In genomic region chr6:142833054-142833453, GRCh38 we compare ENCODE assay signal across 12 cellular contexts.
A peak's percentile ranks its signal among the peaks of the same experiment; 100 is the strongest.
DNase-seq lines count a peak whose midpoint lies in the region; ATAC-seq and TF ChIP-seq lines count a peak whose summit lies in the region.
"Had no signal": no experiment of that assay in that cellular context is flagged by ENCODE, and none has a peak within 500 bp of the region (broad histone marks: within the 10 kb centered on the region; RNA-seq: fewer than 3 reads in every experiment).

No MANE protein-coding gene starts in this region.

- peaks cover 0 to 17% (median 11%) of the 10 kb centered on the region in 4 donors for H3K4me1 ChIP-seq in transverse colon
- H3K4me1 ChIP-seq: right lobe of liver, upper lobe of right lung had no signal

- H3K4me1 Mint-ChIP-seq in stimulated activated naive B cell treated with anti-CD40 and anti-IgM and Interleukin-4, amounts not matched to agents 10 μg/mL and 1 μg/mL and 100 μg/mL, for 72 hours: peaks cover 25 to 59% of the 10 kb centered on the region in 2 donors

- no peaks in the 10 kb centered on the region for H3K9me3 Mint-ChIP-seq in stimulated activated naive B cell treated with anti-CD40 and anti-IgM and Interleukin-4, amounts not matched to agents 10 μg/mL and 1 μg/mL and 100 μg/mL, for 72 hours

- H3K27me3 ChIP-seq in transverse colon: no peaks in the 10 kb centered on the region
- H3K27me3 ChIP-seq: right lobe of liver, upper lobe of right lung had no signal

- H3K36me3 Mint-ChIP-seq in stimulated activated naive B cell treated with anti-CD40 and anti-IgM and Interleukin-4, amounts not matched to agents 10 μg/mL and 1 μg/mL and 100 μg/mL, for 72 hours: peaks cover 16 to 34% of the 10 kb centered on the region in 2 donors

- no peak for TF ChIP-seq POLR2A in transverse colon (IDR thresholded peaks at IDR 0.05)

- no peak overlapping the region for H3K4me3 Mint-ChIP-seq in stimulated activated naive B cell treated with anti-CD40 and anti-IgM and Interleukin-4, amounts not matched to agents 10 μg/mL and 1 μg/mL and 100 μg/mL, for 72 hours

- no peak for TF ChIP-seq EP300 in transverse colon (IDR thresholded peaks at IDR 0.05; ENCODE audit: low read depth)

- peak; percentile 83 for ATAC-seq in SK-N-SH treated with all-trans-retinoic acid at 6 μM for 48 hours
- peak; percentile 33 to 41 for ATAC-seq in stimulated activated naive B cell treated with anti-CD40 and anti-IgM and Interleukin-4, amounts not matched to agents 10 μg/mL and 1 μg/mL and 100 μg/mL, for 72 hours (replicated peaks)
- ATAC-seq in HG03097 (IDR thresholded peaks at IDR 0.05; ENCODE audit: low FRiP score, unreplicated experiment): no peak
- ATAC-seq: upper lobe of right lung had no signal

- peak; percentile 51 for DNase-seq in activated CD8-positive, alpha-beta memory T cell treated with anti-CD3 and anti-CD28 coated beads, Interleukin-2, amount 50 U/mL, for 4 hours
- DNase-seq in activated CD8-positive, alpha-beta memory T cell treated with anti-CD3 and anti-CD28 coated beads for 24 hours: no peak
- DNase-seq in epithelial cell of prostate (ENCODE audit: low read depth, low spot score) (peak; percentile 76), SKM-1 (lab: John Stamatoyannopoulos, UW; ENCODE audit: unreplicated experiment) (no peak), transverse colon (no peak)
- DNase-seq in stimulated activated naive B cell treated with anti-CD40 and anti-IgM and Interleukin-4, amounts not matched to agents 10 μg/mL and 1 μg/mL and 100 μg/mL, for 72 hours: no peak
- DNase-seq: C1 segment of cervical spinal cord, NCI-H1092 treated with DMSO at 0.1 percent for 48 hours, right lobe of liver, upper lobe of right lung had no signal

- no peaks in the 10 kb centered on the region for H3K9me3 ChIP-seq in transverse colon
- H3K9me3 ChIP-seq: right lobe of liver, upper lobe of right lung had no signal

- in situ Hi-C loops in transverse colon (cut with MboI; ENCODE audit: low pct_ligation_motif_present in 1 of 4, low pct_unique_long_range_greater_than_20kb in 1 of 4, low sequenced_read_pairs in 3 of 4): no loop called here

- no peak overlapping the region for H3K27ac Mint-ChIP-seq in stimulated activated naive B cell treated with anti-CD40 and anti-IgM and Interleukin-4, amounts not matched to agents 10 μg/mL and 1 μg/mL and 100 μg/mL, for 72 hours

- intact Hi-C loops in transverse colon (cut with DNase I; ENCODE audit: low total_unique reads): no loop called here

- H3K27ac ChIP-seq in epithelial cell of prostate (peak overlapping the region; percentile 60), transverse colon (no peak overlapping the region)
- H3K27ac ChIP-seq: right lobe of liver, upper lobe of right lung had no signal

- no peak overlapping the region for H3K4me3 ChIP-seq in transverse colon
- H3K4me3 ChIP-seq: right lobe of liver, upper lobe of right lung had no signal

- no peaks in the 10 kb centered on the region for H3K36me3 ChIP-seq in transverse colon
- H3K36me3 ChIP-seq: right lobe of liver, upper lobe of right lung had no signal

- 14 to 57% methylated on average over 1 of the region's 1 CpG for WGBS in transverse colon (ENCODE audit: low coverage in 1 of 2), 2 donors

- H3K27me3 Mint-ChIP-seq in stimulated activated naive B cell treated with anti-CD40 and anti-IgM and Interleukin-4, amounts not matched to agents 10 μg/mL and 1 μg/mL and 100 μg/mL, for 72 hours: no peaks in the 10 kb centered on the region

- no peak for TF ChIP-seq CTCF in transverse colon (IDR thresholded peaks at IDR 0.05)

TF ChIP-seq in SK-N-SH treated with all-trans-retinoic acid at 6 μM for 48 hours, 23 proteins besides CTCF, POLR2A, EP300 and RAD21:
- TF ChIP-seq ZNF565 (CRISPR knock-in tag; conservative IDR thresholded peaks at IDR 0.05; ENCODE audit: low read depth) (no peak), PATZ1 (CRISPR knock-in tag; IDR thresholded peaks at IDR 0.05; ENCODE audit: borderline replicate concordance) (peak; percentile 97; the same call in 1 of the 2 replicates), ZC3H10 (CRISPR knock-in tag; IDR thresholded peaks at IDR 0.05) (0 out of 2 replicates have a peak, but pooled peaks have one; percentile 2), ISL1 (CRISPR knock-in tag; IDR thresholded peaks at IDR 0.05) (peak; percentile 58; the same call in 1 of the 2 replicates)

Comparison
In these comparisons a context has a peak if more than half of its experiments do, and no peak if none do; other contexts are left out.
1. DNase-seq: peak in activated CD8-positive, alpha-beta memory T cell treated with anti-CD3 and anti-CD28 coated beads, Interleukin-2, amount 50 U/mL, for 4 hours (single experiment) and epithelial cell of prostate (single experiment); none in activated CD8-positive, alpha-beta memory T cell treated with anti-CD3 and anti-CD28 coated beads for 24 hours (single experiment), stimulated activated naive B cell treated with anti-CD40 and anti-IgM and Interleukin-4, amounts not matched to agents 10 μg/mL and 1 μg/mL and 100 μg/mL, for 72 hours (single experiment), SKM-1 (single experiment) and transverse colon (single experiment).